11 cellular contexts compared by ENCODE assay signal in genomic region chr21:39022035-39022900, GRCh38.
DNase-seq lines count a peak whose midpoint lies in the region; ATAC-seq and TF ChIP-seq lines count a peak whose summit lies in the region.
"Had no signal": no experiment of that assay in that cellular context is flagged by ENCODE, and none has a peak within 500 bp of the region (broad histone marks: within the 10 kb centered on the region; RNA-seq: fewer than 3 reads in every experiment).

No MANE protein-coding gene starts in this region.

- H4K20me1 ChIP-seq in MM.1S (ENCODE audit: insufficient read depth, low read length): no peaks in the 10 kb centered on the region

- H3K27me3 Mint-ChIP-seq in HFFc6 (ENCODE audit: insufficient read depth): peaks cover 2% of the 10 kb centered on the region

- no peak overlapping the region for H3K4me2 ChIP-seq in MM.1S (ENCODE audit: low read depth, low read length)

- no peaks in the 10 kb centered on the region for H3F3A ChIP-seq in MM.1S (ENCODE audit: insufficient read depth, low read length)

- H3K9ac ChIP-seq in MM.1S (ENCODE audit: low read length): no peak overlapping the region

- peak overlapping the region; percentile 89; the same call in 1 of the 2 replicates for H3K27ac Mint-ChIP-seq in HFFc6
- H3K27ac Mint-ChIP-seq: activated T-helper 2 cell treated with anti-CD3 and anti-CD28 coated beads, Interferon-gamma antibody, Interleukin-2, Interleukin-4, amounts not matched to agents 10 μg/mL and 5 μg/mL and 100 μg/mL, durations not matched to agents 14 hours and 24 hours and 36 hours; CD4-positive, alpha-beta memory T cell had no signal

- intact Hi-C loops in spleen (cut with DNase I; ENCODE audit: low total_unique reads): no loop called here

- no peak for ATAC-seq in GM18870 (IDR thresholded peaks at IDR 0.05; ENCODE audit: unreplicated experiment)

- H3K4me1 Mint-ChIP-seq in HFFc6 (ENCODE audit: low read depth): peaks cover 37% of the 10 kb centered on the region

- no peaks in the 10 kb centered on the region for H3K9me2 ChIP-seq in MM.1S (replicated peaks; ENCODE audit: insufficient read depth, low read length)

- no peak overlapping the region for H2AFZ ChIP-seq in MM.1S (ENCODE audit: low read length)

- no peak for TF ChIP-seq POLR2A in spleen (IDR thresholded peaks at IDR 0.05)

- no peaks in the 10 kb centered on the region for H3K9me3 ChIP-seq in right atrium auricular region
- H3K9me3 ChIP-seq in spleen: peaks cover 0 to 15% (median 9%) of the 10 kb centered on the region in 8 donors
- no peaks in the 10 kb centered on the region; the same call in 1 of the 2 replicates for H3K9me3 ChIP-seq in MM.1S (replicated peaks; ENCODE audit: insufficient read depth, low read length)

- H3K27ac ChIP-seq in right atrium auricular region (peak overlapping the region; percentile 72 to 74), spleen (peak overlapping the region; percentile 51 to 89 (median 80)), MM.1S (ENCODE audit: low read length) (no peak overlapping the region)

- H3K4me1 ChIP-seq in right atrium auricular region: peaks cover 0 to 36% of the 10 kb centered on the region in 2 donors
- peaks cover 12 to 56% (median 38%) of the 10 kb centered on the region in 6 donors for H3K4me1 ChIP-seq in spleen
- no peaks in the 10 kb centered on the region for H3K4me1 ChIP-seq in MM.1S (ENCODE audit: low read length)

- no peak for TF ChIP-seq CTCF in HFFc6 (IDR thresholded peaks at IDR 0.05)
- TF ChIP-seq CTCF in right atrium auricular region (IDR thresholded peaks at IDR 0.05): no peak
- TF ChIP-seq CTCF in spleen (IDR thresholded peaks at IDR 0.05 in 8 of 11, conservative IDR thresholded peaks at IDR 0.05 in 3 of 11): no peak
- TF ChIP-seq CTCF in MM.1S (IDR thresholded peaks at IDR 0.05; ENCODE audit: low read length): no peak

- H3K4me3 ChIP-seq in right atrium auricular region: no peak overlapping the region
- H3K4me3 ChIP-seq in spleen: no peak overlapping the region
- H3K4me3 ChIP-seq in MM.1S (ENCODE audit: low read length): no peak overlapping the region

- peaks cover 17% of the 10 kb centered on the region for H3K9me3 Mint-ChIP-seq in HFFc6

- H3K27me3 ChIP-seq in right atrium auricular region (no peaks in the 10 kb centered on the region), spleen (replicated peaks in 1 of 7) (peaks cover 0 to 20% (median 0%) of the 10 kb centered on the region in 7 donors), MM.1S (replicated peaks; ENCODE audit: insufficient read depth, low read length) (peaks cover 45% of the 10 kb centered on the region)

- DNase-seq in HFFc6 (no peak), NCI-H510A (lab: John Stamatoyannopoulos, UW) (peak; percentile 93), right atrium auricular region (ENCODE audit: low spot score) (no peak), spleen (no peak), DMS114 treated with DMSO at 0.1 percent for 48 hours (lab: John Stamatoyannopoulos, UW; ENCODE audit: unreplicated experiment) (no peak), NCI-H2029 treated with DMSO at 0.1 percent for 48 hours (lab: John Stamatoyannopoulos, UW) (no peak), MM.1S (no peak)
- DNase-seq: activated CD4-positive, CD25-positive, alpha-beta regulatory T cell; CD4-positive, alpha-beta memory T cell had no signal

- H3K4me3 Mint-ChIP-seq in HFFc6: no peak overlapping the region
- H3K4me3 Mint-ChIP-seq: CD4-positive, alpha-beta memory T cell had no signal

- WGBS in spleen, 5 donors: 73 to 81% (median 80%) methylated on average over 18 to 22 of the region's 22 CpGs

- H3K36me3 Mint-ChIP-seq in HFFc6 (ENCODE audit: low read depth): peaks cover 15% of the 10 kb centered on the region
- H3K36me3 Mint-ChIP-seq: CD4-positive, alpha-beta memory T cell had no signal

- H3K36me3 ChIP-seq in right atrium auricular region (no peaks in the 10 kb centered on the region), spleen (no peaks in the 10 kb centered on the region), MM.1S (replicated peaks; ENCODE audit: insufficient read depth, low read length) (no peaks in the 10 kb centered on the region)

- H3K79me2 ChIP-seq in MM.1S (ENCODE audit: low read length): no peaks in the 10 kb centered on the region
